In genomic region chr17:560379-560935, GRCh38 we compare ENCODE assay signal across 1 cellular context.
TF ChIP-seq lines count a peak whose summit lies in the region.

No MANE protein-coding gene starts in this region.

TF ChIP-seq in HCT116, 20 proteins besides CTCF, POLR2A, EP300 and RAD21 (continued from another document):
- TF ChIP-seq REST (IDR thresholded peaks at IDR 0.05; ENCODE audit: low read depth) (no peak), YY1 (IDR thresholded peaks at IDR 0.05; ENCODE audit: extremely low read depth, insufficient replicate concordance, low read depth, low read length) (no peak), EGR1 (IDR thresholded peaks at IDR 0.05; ENCODE audit: low read depth) (no peak), CEBPB (IDR thresholded peaks at IDR 0.05; ENCODE audit: low read depth) (no peak), CBX3 (IDR thresholded peaks at IDR 0.05; ENCODE audit: low read depth) (no peak), EZH2 (IDR thresholded peaks at IDR 0.05) (no peak), POLR2AphosphoS5 (IDR thresholded peaks at IDR 0.05; ENCODE audit: low read depth, low read length) (no peak)
TF ChIP-seq in HCT116: peak in this region for 0.
